In the genomic region with DNA sequence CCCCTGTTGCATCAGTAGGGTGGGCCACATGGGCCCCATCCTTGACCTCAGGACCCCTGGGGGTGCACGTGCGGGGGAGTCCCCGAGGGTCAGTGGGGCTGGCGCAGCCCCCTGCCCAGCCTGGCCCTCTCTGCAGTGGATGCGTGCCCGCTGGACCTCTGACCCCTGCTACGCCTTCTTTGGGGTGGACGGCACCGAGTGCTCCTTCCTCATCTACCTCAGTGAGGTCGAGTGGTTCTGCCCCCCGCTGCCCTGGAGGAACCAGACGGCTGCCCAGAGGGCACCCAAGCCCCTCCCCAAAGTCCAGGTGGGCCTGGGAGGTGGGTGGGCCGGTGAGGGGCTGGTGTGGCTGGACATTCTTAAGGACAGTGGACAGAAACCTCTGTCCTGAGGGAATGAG, we compare ENCODE assay signal across 24 cellular contexts. TPM values are rescaled to one million over a fixed set of nuclear protein-coding genes. Genes with fewer than 3 reads are reported as not detected.
"Had no signal": no experiment of that assay in that cellular context is flagged by ENCODE, and none has a peak within 500 bp of the region (broad histone marks: within the 10 kb centered on the region; RNA-seq: fewer than 3 reads in every experiment).

No MANE protein-coding gene starts in this region.

- H2AFZ ChIP-seq: parathyroid adenoma had no signal

- H3K36me3 ChIP-seq: ovary, right lobe of liver, sigmoid colon, suprapubic skin, tibial artery, transverse colon, upper lobe of right lung, uterus had no signal

- DNase-seq: naive thymus-derived CD8-positive, alpha-beta T cell; nephron progenitor cell; occipital lobe; ovary; psoas muscle; right cardiac atrium; right lobe of liver; sigmoid colon; small intestine; stimulated activated CD4-positive, alpha-beta T cell treated with anti-CD3 and anti-CD28 coated beads, Interleukin-15, amount 100 ng/mL, for 24 hours; stimulated activated CD4-positive, alpha-beta T cell treated with anti-CD3 and anti-CD28 coated beads, Interleukin-2, amount 100 ng/mL, for 24 hours; stimulated activated CD4-positive, alpha-beta T cell treated with anti-CD3 and anti-CD28 coated beads, Interleukin-2, amount 100 ng/mL, for 48 hours; stimulated activated CD4-positive, alpha-beta T cell treated with anti-CD3 and anti-CD28 coated beads, Interleukin-4, amount 100 ng/mL, for 24 hours; stimulated activated naive CD4-positive, alpha-beta T cell; stimulated activated naive CD8-positive, alpha-beta T cell treated with anti-CD3 and anti-CD28 coated beads, Interleukin-15, amount 100 ng/mL, for 72 hours; stimulated activated naive CD8-positive, alpha-beta T cell treated with anti-CD3 and anti-CD28 coated beads, Interleukin-15, Interleukin-2, amounts not matched to agents 100 U/mL and 50 U/mL, for 24 hours; testis; tibial artery; transverse colon; upper lobe of right lung; uterus had no signal

- H3K27ac ChIP-seq: ovary, parathyroid adenoma, psoas muscle, right lobe of liver, sigmoid colon, suprapubic skin, testis, tibial artery, transverse colon, upper lobe of right lung, uterus had no signal

- H3K9ac ChIP-seq: parathyroid adenoma had no signal

- H3K27me3 ChIP-seq: ovary, right lobe of liver, testis, uterus had no signal

- H3K4me1 ChIP-seq: parathyroid adenoma, psoas muscle, right lobe of liver, sigmoid colon, suprapubic skin, testis, transverse colon, upper lobe of right lung, uterus had no signal

- H3K9me3 ChIP-seq: ovary, psoas muscle, right lobe of liver, sigmoid colon, suprapubic skin, testis, tibial artery, transverse colon, upper lobe of right lung, uterus had no signal

- H3K4me3 ChIP-seq: ovary, psoas muscle, right lobe of liver, sigmoid colon, suprapubic skin, testis, tibial artery, transverse colon, upper lobe of right lung, uterus had no signal

RNA-seq across cellular contexts. Expression of a gene that starts 35.9 kb away (rescaled TPM):
- total RNA-seq: skeletal muscle tissue, transverse colon had no signal
- polyA plus RNA-seq: naive thymus-derived CD8-positive, alpha-beta T cell had no signal
